Comparison of ENCODE assay signal across 1 cellular context in the genomic region with DNA sequence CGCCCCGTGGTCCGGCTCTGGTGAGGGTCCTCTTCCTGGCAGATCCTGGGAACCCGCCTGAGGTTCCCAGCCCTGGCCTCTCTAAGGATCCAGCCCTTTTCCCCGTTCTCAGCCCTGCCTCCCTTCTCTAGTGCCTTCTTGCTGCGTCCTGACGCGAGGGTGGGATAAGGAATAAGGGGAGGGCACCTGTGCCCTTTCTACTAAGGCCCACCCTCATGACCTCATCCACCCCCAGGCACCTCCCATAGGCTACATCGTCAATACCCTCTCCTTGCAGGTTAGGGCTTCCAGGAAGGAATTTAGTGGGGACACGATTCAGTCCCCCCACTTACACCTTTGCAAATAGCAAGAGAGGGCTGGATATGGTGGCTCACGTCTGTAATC.
TF ChIP-seq lines count a peak whose summit lies in the region.

No MANE protein-coding gene starts in this region.

TF ChIP-seq in HepG2, 621 proteins besides CTCF, POLR2A, EP300 and RAD21:
- no peak for TF ChIP-seq RORA (CRISPR knock-in tag; IDR thresholded peaks at IDR 0.05)
- TF ChIP-seq AHR (CRISPR knock-in tag; IDR thresholded peaks at IDR 0.05): no peak
- TF ChIP-seq SMAD9 (CRISPR knock-in tag; IDR thresholded peaks at IDR 0.05): no peak
- TF ChIP-seq, protein P1, sequence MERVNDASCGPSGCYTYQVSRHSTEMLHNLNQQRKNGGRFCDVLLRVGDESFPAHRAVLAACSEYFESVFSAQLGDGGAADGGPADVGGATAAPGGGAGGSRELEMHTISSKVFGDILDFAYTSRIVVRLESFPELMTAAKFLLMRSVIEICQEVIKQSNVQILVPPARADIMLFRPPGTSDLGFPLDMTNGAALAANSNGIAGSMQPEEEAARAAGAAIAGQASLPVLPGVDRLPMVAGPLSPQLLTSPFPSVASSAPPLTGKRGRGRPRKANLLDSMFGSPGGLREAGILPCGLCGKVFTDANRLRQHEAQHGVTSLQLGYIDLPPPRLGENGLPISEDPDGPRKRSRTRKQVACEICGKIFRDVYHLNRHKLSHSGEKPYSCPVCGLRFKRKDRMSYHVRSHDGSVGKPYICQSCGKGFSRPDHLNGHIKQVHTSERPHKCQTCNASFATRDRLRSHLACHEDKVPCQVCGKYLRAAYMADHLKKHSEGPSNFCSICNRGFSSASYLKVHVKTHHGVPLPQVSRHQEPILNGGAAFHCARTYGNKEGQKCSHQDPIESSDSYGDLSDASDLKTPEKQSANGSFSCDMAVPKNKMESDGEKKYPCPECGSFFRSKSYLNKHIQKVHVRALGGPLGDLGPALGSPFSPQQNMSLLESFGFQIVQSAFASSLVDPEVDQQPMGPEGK (CRISPR knock-in tag; IDR thresholded peaks at IDR 0.05): no peak
- no peak for TF ChIP-seq ASH2L (IDR thresholded peaks at IDR 0.05; ENCODE audit: insufficient read length, low read depth, low read length)
- no peak for TF ChIP-seq AKAP8 (CRISPR knock-in tag; IDR thresholded peaks at IDR 0.05)
- no peak for TF ChIP-seq STAG1 (CRISPR knock-in tag; IDR thresholded peaks at IDR 0.05)
- no peak for TF ChIP-seq MAFF (IDR thresholded peaks at IDR 0.05; ENCODE audit: low read depth, low read length)
- TF ChIP-seq, protein P2, sequence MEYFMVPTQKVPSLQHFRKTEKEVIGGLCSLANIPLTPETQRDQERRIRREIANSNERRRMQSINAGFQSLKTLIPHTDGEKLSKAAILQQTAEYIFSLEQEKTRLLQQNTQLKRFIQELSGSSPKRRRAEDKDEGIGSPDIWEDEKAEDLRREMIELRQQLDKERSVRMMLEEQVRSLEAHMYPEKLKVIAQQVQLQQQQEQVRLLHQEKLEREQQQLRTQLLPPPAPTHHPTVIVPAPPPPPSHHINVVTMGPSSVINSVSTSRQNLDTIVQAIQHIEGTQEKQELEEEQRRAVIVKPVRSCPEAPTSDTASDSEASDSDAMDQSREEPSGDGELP (IDR thresholded peaks at IDR 0.05; ENCODE audit: borderline replicate concordance, low read depth): no peak
- TF ChIP-seq SCMH1 (CRISPR knock-in tag; IDR thresholded peaks at IDR 0.05; ENCODE audit: borderline replicate concordance): no peak
- TF ChIP-seq ZFP82 (CRISPR knock-in tag; IDR thresholded peaks at IDR 0.05; ENCODE audit: borderline replicate concordance): no peak
- TF ChIP-seq ZNF160 (CRISPR knock-in tag; IDR thresholded peaks at IDR 0.05): no peak
- TF ChIP-seq MED1 (CRISPR knock-in tag; IDR thresholded peaks at IDR 0.05): no peak
- TF ChIP-seq, protein P3, sequence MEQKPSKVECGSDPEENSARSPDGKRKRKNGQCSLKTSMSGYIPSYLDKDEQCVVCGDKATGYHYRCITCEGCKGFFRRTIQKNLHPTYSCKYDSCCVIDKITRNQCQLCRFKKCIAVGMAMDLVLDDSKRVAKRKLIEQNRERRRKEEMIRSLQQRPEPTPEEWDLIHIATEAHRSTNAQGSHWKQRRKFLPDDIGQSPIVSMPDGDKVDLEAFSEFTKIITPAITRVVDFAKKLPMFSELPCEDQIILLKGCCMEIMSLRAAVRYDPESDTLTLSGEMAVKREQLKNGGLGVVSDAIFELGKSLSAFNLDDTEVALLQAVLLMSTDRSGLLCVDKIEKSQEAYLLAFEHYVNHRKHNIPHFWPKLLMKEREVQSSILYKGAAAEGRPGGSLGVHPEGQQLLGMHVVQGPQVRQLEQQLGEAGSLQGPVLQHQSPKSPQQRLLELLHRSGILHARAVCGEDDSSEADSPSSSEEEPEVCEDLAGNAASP (CRISPR knock-in tag; IDR thresholded peaks at IDR 0.05; ENCODE audit: borderline replicate concordance): no peak
- no peak for TF ChIP-seq ZNF510 (CRISPR knock-in tag; IDR thresholded peaks at IDR 0.05; ENCODE audit: low read depth)
- TF ChIP-seq, protein P4, sequence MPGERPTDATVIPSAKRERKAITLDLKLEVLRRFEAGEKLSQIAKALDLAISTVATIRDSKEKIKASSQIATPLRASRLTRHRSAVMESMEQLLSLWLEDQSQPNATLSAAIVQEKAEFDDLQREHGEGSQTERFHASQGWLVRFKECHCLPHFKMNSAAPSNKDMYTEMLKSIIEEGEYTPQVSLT (CRISPR knock-in tag; IDR thresholded peaks at IDR 0.05; ENCODE audit: borderline replicate concordance, low read depth): no peak
- TF ChIP-seq ZNF10 (CRISPR knock-in tag; IDR thresholded peaks at IDR 0.05; ENCODE audit: borderline replicate concordance, low read depth): no peak
- TF ChIP-seq ZBTB7A (CRISPR knock-in tag; IDR thresholded peaks at IDR 0.05): no peak
- no peak for TF ChIP-seq FIP1L1 (IDR thresholded peaks at IDR 0.05; ENCODE audit: borderline replicate concordance, insufficient read depth, low read depth, low read length)
